In genomic region chr1:156488566-156489165, GRCh38 we compare ENCODE assay signal across 1 cellular context.
A peak's percentile ranks its signal among the peaks of the same experiment; 100 is the strongest.
TF ChIP-seq lines count a peak whose summit lies in the region.

No MANE protein-coding gene starts in this region.

TF ChIP-seq in GM12878, 131 proteins besides CTCF, POLR2A, EP300 and RAD21 (continued from another document and continues in another):
- TF ChIP-seq, protein P1, sequence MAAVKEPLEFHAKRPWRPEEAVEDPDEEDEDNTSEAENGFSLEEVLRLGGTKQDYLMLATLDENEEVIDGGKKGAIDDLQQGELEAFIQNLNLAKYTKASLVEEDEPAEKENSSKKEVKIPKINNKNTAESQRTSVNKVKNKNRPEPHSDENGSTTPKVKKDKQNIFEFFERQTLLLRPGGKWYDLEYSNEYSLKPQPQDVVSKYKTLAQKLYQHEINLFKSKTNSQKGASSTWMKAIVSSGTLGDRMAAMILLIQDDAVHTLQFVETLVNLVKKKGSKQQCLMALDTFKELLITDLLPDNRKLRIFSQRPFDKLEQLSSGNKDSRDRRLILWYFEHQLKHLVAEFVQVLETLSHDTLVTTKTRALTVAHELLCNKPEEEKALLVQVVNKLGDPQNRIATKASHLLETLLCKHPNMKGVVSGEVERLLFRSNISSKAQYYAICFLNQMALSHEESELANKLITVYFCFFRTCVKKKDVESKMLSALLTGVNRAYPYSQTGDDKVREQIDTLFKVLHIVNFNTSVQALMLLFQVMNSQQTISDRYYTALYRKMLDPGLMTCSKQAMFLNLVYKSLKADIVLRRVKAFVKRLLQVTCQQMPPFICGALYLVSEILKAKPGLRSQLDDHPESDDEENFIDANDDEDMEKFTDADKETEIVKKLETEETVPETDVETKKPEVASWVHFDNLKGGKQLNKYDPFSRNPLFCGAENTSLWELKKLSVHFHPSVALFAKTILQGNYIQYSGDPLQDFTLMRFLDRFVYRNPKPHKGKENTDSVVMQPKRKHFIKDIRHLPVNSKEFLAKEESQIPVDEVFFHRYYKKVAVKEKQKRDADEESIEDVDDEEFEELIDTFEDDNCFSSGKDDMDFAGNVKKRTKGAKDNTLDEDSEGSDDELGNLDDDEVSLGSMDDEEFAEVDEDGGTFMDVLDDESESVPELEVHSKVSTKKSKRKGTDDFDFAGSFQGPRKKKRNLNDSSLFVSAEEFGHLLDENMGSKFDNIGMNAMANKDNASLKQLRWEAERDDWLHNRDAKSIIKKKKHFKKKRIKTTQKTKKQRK (IDR thresholded peaks at IDR 0.05; ENCODE audit: low read depth, low read length): no peak
- TF ChIP-seq NR2C2 (IDR thresholded peaks at IDR 0.05; ENCODE audit: borderline replicate concordance, control insufficient read depth, insufficient read length, low read depth) (no peak), LARP7 (IDR thresholded peaks at IDR 0.05) (no peak; the same call in 1 of the 2 replicates), ZZZ3 (IDR thresholded peaks at IDR 0.05; ENCODE audit: control insufficient read depth, insufficient read length, low read depth) (no peak), ZNF24 (IDR thresholded peaks at IDR 0.05) (no peak), FOXK2 (IDR thresholded peaks at IDR 0.05) (no peak), CEBPB (IDR thresholded peaks at IDR 0.05; ENCODE audit: borderline replicate concordance in 1 of 2, low read depth in 2 of 2, low read length in 2 of 2) (no peak), PAX8 (IDR thresholded peaks at IDR 0.05) (no peak), ZNF622 (IDR thresholded peaks at IDR 0.05) (no peak), ZBED1 (IDR thresholded peaks at IDR 0.05; ENCODE audit: borderline replicate concordance) (peak; percentile 81; the same call in 1 of the 2 replicates), KAT2A (conservative IDR thresholded peaks at IDR 0.05; ENCODE audit: control insufficient read depth, low read depth, low read length) (no peak), MYC (IDR thresholded peaks at IDR 0.05; ENCODE audit: insufficient read depth, insufficient read length, insufficient replicate concordance, low read length, severe bottlenecking) (no peak), NR2F1 (conservative IDR thresholded peaks at IDR 0.05) (peak; percentile 95), FOXM1 (IDR thresholded peaks at IDR 0.05; ENCODE audit: low read depth, low read length) (no peak), ZSCAN29 (IDR thresholded peaks at IDR 0.05) (no peak), RB1 (IDR thresholded peaks at IDR 0.05; ENCODE audit: borderline replicate concordance) (no peak), NFYA (IDR thresholded peaks at IDR 0.05; ENCODE audit: borderline replicate concordance, low read depth, low read length) (no peak), HCFC1 (IDR thresholded peaks at IDR 0.05; ENCODE audit: low read length) (no peak), HDGF (IDR thresholded peaks at IDR 0.05) (no peak), SPI1 (IDR thresholded peaks at IDR 0.05; ENCODE audit: borderline replicate concordance, insufficient read depth, low read depth, low read length) (peak; percentile 92), RBBP5 (conservative IDR thresholded peaks at IDR 0.05) (no peak), JUND (IDR thresholded peaks at IDR 0.05; ENCODE audit: low read depth, low read length) (peak; percentile 59; the same call in 1 of the 2 replicates), MTA2 (IDR thresholded peaks at IDR 0.05; ENCODE audit: low read depth) (peak; percentile 85), DPF2 (IDR thresholded peaks at IDR 0.05) (peak; percentile 97), CBFB (IDR thresholded peaks at IDR 0.05; ENCODE audit: low read depth) (no peak), POLR2AphosphoS2 (IDR thresholded peaks at IDR 0.05; ENCODE audit: low read depth, low read length) (0 out of 2 replicates have a peak, but pooled peaks have one; percentile 17)
- TF ChIP-seq, protein P2, sequence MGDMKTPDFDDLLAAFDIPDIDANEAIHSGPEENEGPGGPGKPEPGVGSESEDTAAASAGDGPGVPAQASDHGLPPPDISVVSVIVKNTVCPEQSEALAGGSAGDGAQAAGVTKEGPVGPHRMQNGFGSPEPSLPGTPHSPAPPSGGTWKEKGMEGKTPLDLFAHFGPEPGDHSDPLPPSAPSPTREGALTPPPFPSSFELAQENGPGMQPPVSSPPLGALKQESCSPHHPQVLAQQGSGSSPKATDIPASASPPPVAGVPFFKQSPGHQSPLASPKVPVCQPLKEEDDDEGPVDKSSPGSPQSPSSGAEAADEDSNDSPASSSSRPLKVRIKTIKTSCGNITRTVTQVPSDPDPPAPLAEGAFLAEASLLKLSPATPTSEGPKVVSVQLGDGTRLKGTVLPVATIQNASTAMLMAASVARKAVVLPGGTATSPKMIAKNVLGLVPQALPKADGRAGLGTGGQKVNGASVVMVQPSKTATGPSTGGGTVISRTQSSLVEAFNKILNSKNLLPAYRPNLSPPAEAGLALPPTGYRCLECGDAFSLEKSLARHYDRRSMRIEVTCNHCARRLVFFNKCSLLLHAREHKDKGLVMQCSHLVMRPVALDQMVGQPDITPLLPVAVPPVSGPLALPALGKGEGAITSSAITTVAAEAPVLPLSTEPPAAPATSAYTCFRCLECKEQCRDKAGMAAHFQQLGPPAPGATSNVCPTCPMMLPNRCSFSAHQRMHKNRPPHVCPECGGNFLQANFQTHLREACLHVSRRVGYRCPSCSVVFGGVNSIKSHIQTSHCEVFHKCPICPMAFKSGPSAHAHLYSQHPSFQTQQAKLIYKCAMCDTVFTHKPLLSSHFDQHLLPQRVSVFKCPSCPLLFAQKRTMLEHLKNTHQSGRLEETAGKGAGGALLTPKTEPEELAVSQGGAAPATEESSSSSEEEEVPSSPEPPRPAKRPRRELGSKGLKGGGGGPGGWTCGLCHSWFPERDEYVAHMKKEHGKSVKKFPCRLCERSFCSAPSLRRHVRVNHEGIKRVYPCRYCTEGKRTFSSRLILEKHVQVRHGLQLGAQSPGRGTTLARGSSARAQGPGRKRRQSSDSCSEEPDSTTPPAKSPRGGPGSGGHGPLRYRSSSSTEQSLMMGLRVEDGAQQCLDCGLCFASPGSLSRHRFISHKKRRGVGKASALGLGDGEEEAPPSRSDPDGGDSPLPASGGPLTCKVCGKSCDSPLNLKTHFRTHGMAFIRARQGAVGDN (IDR thresholded peaks at IDR 0.05): no peak
- TF ChIP-seq, protein P3, sequence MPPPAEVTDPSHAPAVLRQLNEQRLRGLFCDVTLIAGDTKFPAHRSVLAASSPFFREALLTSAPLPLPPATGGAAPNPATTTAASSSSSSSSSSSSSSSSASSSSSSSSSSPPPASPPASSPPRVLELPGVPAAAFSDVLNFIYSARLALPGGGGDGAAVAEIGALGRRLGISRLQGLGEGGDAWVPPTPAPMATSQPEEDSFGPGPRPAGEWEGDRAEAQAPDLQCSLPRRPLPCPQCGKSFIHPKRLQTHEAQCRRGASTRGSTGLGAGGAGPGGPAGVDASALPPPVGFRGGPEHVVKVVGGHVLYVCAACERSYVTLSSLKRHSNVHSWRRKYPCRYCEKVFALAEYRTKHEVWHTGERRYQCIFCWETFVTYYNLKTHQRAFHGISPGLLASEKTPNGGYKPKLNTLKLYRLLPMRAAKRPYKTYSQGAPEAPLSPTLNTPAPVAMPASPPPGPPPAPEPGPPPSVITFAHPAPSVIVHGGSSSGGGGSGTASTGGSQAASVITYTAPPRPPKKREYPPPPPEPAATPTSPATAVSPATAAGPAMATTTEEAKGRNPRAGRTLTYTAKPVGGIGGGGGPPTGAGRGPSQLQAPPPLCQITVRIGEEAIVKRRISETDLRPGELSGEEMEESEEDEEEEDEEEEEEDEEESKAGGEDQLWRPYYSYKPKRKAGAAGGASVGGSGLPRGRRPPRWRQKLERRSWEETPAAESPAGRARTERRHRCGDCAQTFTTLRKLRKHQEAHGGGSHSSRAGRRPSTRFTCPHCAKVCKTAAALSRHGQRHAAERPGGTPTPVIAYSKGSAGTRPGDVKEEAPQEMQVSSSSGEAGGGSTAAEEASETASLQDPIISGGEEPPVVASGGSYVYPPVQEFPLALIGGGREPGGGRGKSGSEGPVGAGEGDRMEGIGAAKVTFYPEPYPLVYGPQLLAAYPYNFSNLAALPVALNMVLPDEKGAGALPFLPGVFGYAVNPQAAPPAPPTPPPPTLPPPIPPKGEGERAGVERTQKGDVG (CRISPR knock-in tag; IDR thresholded peaks at IDR 0.05): no peak
- TF ChIP-seq, protein P4, sequence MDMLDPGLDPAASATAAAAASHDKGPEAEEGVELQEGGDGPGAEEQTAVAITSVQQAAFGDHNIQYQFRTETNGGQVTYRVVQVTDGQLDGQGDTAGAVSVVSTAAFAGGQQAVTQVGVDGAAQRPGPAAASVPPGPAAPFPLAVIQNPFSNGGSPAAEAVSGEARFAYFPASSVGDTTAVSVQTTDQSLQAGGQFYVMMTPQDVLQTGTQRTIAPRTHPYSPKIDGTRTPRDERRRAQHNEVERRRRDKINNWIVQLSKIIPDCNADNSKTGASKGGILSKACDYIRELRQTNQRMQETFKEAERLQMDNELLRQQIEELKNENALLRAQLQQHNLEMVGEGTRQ (IDR thresholded peaks at IDR 0.05; ENCODE audit: borderline replicate concordance, low read depth, low read length): no peak
- TF ChIP-seq, protein P5, sequence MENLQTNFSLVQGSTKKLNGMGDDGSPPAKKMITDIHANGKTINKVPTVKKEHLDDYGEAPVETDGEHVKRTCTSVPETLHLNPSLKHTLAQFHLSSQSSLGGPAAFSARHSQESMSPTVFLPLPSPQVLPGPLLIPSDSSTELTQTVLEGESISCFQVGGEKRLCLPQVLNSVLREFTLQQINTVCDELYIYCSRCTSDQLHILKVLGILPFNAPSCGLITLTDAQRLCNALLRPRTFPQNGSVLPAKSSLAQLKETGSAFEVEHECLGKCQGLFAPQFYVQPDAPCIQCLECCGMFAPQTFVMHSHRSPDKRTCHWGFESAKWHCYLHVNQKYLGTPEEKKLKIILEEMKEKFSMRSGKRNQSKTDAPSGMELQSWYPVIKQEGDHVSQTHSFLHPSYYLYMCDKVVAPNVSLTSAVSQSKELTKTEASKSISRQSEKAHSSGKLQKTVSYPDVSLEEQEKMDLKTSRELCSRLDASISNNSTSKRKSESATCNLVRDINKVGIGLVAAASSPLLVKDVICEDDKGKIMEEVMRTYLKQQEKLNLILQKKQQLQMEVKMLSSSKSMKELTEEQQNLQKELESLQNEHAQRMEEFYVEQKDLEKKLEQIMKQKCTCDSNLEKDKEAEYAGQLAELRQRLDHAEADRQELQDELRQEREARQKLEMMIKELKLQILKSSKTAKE (IDR thresholded peaks at IDR 0.05; ENCODE audit: low read depth, poor library complexity, severe bottlenecking): peak; percentile 57
- TF ChIP-seq, protein P6, sequence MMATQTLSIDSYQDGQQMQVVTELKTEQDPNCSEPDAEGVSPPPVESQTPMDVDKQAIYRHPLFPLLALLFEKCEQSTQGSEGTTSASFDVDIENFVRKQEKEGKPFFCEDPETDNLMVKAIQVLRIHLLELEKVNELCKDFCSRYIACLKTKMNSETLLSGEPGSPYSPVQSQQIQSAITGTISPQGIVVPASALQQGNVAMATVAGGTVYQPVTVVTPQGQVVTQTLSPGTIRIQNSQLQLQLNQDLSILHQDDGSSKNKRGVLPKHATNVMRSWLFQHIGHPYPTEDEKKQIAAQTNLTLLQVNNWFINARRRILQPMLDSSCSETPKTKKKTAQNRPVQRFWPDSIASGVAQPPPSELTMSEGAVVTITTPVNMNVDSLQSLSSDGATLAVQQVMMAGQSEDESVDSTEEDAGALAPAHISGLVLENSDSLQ (IDR thresholded peaks at IDR 0.05): no peak
- TF ChIP-seq, protein P7, sequence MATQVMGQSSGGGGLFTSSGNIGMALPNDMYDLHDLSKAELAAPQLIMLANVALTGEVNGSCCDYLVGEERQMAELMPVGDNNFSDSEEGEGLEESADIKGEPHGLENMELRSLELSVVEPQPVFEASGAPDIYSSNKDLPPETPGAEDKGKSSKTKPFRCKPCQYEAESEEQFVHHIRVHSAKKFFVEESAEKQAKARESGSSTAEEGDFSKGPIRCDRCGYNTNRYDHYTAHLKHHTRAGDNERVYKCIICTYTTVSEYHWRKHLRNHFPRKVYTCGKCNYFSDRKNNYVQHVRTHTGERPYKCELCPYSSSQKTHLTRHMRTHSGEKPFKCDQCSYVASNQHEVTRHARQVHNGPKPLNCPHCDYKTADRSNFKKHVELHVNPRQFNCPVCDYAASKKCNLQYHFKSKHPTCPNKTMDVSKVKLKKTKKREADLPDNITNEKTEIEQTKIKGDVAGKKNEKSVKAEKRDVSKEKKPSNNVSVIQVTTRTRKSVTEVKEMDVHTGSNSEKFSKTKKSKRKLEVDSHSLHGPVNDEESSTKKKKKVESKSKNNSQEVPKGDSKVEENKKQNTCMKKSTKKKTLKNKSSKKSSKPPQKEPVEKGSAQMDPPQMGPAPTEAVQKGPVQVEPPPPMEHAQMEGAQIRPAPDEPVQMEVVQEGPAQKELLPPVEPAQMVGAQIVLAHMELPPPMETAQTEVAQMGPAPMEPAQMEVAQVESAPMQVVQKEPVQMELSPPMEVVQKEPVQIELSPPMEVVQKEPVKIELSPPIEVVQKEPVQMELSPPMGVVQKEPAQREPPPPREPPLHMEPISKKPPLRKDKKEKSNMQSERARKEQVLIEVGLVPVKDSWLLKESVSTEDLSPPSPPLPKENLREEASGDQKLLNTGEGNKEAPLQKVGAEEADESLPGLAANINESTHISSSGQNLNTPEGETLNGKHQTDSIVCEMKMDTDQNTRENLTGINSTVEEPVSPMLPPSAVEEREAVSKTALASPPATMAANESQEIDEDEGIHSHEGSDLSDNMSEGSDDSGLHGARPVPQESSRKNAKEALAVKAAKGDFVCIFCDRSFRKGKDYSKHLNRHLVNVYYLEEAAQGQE (IDR thresholded peaks at IDR 0.05; ENCODE audit: low read depth, low read length): no peak
- TF ChIP-seq, protein P8, sequence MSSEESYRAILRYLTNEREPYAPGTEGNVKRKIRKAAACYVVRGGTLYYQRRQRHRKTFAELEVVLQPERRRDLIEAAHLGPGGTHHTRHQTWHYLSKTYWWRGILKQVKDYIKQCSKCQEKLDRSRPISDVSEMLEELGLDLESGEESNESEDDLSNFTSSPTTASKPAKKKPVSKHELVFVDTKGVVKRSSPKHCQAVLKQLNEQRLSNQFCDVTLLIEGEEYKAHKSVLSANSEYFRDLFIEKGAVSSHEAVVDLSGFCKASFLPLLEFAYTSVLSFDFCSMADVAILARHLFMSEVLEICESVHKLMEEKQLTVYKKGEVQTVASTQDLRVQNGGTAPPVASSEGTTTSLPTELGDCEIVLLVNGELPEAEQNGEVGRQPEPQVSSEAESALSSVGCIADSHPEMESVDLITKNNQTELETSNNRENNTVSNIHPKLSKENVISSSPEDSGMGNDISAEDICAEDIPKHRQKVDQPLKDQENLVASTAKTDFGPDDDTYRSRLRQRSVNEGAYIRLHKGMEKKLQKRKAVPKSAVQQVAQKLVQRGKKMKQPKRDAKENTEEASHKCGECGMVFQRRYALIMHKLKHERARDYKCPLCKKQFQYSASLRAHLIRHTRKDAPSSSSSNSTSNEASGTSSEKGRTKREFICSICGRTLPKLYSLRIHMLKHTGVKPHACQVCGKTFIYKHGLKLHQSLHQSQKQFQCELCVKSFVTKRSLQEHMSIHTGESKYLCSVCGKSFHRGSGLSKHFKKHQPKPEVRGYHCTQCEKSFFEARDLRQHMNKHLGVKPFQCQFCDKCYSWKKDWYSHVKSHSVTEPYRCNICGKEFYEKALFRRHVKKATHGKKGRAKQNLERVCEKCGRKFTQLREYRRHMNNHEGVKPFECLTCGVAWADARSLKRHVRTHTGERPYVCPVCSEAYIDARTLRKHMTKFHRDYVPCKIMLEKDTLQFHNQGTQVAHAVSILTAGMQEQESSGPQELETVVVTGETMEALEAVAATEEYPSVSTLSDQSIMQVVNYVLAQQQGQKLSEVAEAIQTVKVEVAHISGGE (CRISPR knock-in tag; IDR thresholded peaks at IDR 0.05): no peak
